ENCODE assay signal across 16 cellular contexts in genomic region chr7:154696556-154696955, GRCh38.
A peak's percentile ranks its signal among the peaks of the same experiment; 100 is the strongest.
DNase-seq lines count a peak whose midpoint lies in the region.
"Had no signal": no experiment of that assay in that cellular context is flagged by ENCODE, and none has a peak within 500 bp of the region (broad histone marks: within the 10 kb centered on the region; RNA-seq: fewer than 3 reads in every experiment).

No MANE protein-coding gene starts in this region.

- peak; percentile 47 for DNase-seq in Daoy (ENCODE audit: low read depth)
- DNase-seq in M059J (ENCODE audit: low read depth), result peak; percentile 12
- DNase-seq in astrocyte of the hippocampus (ENCODE audit: low read depth, low spot score), result peak; percentile 10
- no peak for DNase-seq in 8988T
- no peak for DNase-seq in stimulated activated CD4-positive, alpha-beta T cell treated with anti-CD3 and anti-CD28 coated beads, Interleukin-2, amount 100 ng/mL, for 48 hours
- DNase-seq in occipital lobe (lab: John Stamatoyannopoulos, UW), result no peak
- DNase-seq: C1 segment of cervical spinal cord; Caco-2; CD8-positive, alpha-beta T cell; DMS153; DND-41; EL; GDM1; GM23248; H7; HCEC 1CT had no signal

Comparison
In these comparisons a context has a peak if more than half of its experiments do, and no peak if none do; other contexts are left out.
1. DNase-seq: peak in Daoy (single experiment), M059J (single experiment) and astrocyte of the hippocampus (single experiment); none in 8988T (single experiment), stimulated activated CD4-positive, alpha-beta T cell treated with anti-CD3 and anti-CD28 coated beads, Interleukin-2, amount 100 ng/mL, for 48 hours (0 of 2) and occipital lobe (single experiment).